Comparison of ENCODE assay signal across 1 cellular context in genomic region chr22:28977481-28977971, GRCh38.
TF ChIP-seq lines count a peak whose summit lies in the region.

No MANE protein-coding gene starts in this region.

TF ChIP-seq in HepG2, 621 proteins besides CTCF, POLR2A, EP300 and RAD21 (continued from another document):
- TF ChIP-seq ARID3A (IDR thresholded peaks at IDR 0.05; ENCODE audit: low read depth, low read length) (peak; percentile 60; the same call in 1 of the 2 replicates), ZNF574 (CRISPR knock-in tag; IDR thresholded peaks at IDR 0.05) (no peak), ZBTB39 (CRISPR knock-in tag; IDR thresholded peaks at IDR 0.05) (no peak), NFIB (CRISPR knock-in tag; IDR thresholded peaks at IDR 0.05; ENCODE audit: borderline replicate concordance) (no peak), ESRRA (CRISPR knock-in tag; IDR thresholded peaks at IDR 0.05; ENCODE audit: low read depth) (no peak), NFKBIZ (CRISPR knock-in tag; IDR thresholded peaks at IDR 0.05) (no peak), ZNF260 (CRISPR knock-in tag; IDR thresholded peaks at IDR 0.05; ENCODE audit: borderline replicate concordance, low read depth) (no peak), MIXL1 (CRISPR knock-in tag; IDR thresholded peaks at IDR 0.05) (peak; percentile 20; the same call in 1 of the 2 replicates), TERF1 (CRISPR knock-in tag; IDR thresholded peaks at IDR 0.05) (no peak), ZSCAN5A (CRISPR knock-in tag; IDR thresholded peaks at IDR 0.05; ENCODE audit: borderline replicate concordance) (no peak), ARID4A (CRISPR knock-in tag; IDR thresholded peaks at IDR 0.05; ENCODE audit: borderline replicate concordance) (no peak), SMAD3 (CRISPR knock-in tag; IDR thresholded peaks at IDR 0.05) (0 out of 2 replicates have a peak, but pooled peaks have one; percentile 38), DR1 (CRISPR knock-in tag; IDR thresholded peaks at IDR 0.05) (no peak), MTA3 (CRISPR knock-in tag; IDR thresholded peaks at IDR 0.05) (no peak), HNF4G (IDR thresholded peaks at IDR 0.05; ENCODE audit: borderline replicate concordance, low read depth, low read length) (0 out of 2 replicates have a peak, but pooled peaks have one; percentile 12), HNF4G (CRISPR knock-in tag; IDR thresholded peaks at IDR 0.05; ENCODE audit: borderline replicate concordance, low read depth) (no peak), ZNF503 (CRISPR knock-in tag; IDR thresholded peaks at IDR 0.05) (peak; percentile 74; the same call in 1 of the 2 replicates), MYPOP (CRISPR knock-in tag; IDR thresholded peaks at IDR 0.05) (no peak; the same call in 1 of the 2 replicates), BCL6 (CRISPR knock-in tag; IDR thresholded peaks at IDR 0.05) (peak; percentile 96), ASH2L (IDR thresholded peaks at IDR 0.05; ENCODE audit: insufficient read length, low read depth, low read length) (peak; percentile 44), ZNF512B (CRISPR knock-in tag; IDR thresholded peaks at IDR 0.05; ENCODE audit: borderline replicate concordance) (no peak), SOX13 (IDR thresholded peaks at IDR 0.05) (no peak), SOX13 (CRISPR knock-in tag; conservative IDR thresholded peaks at IDR 0.05 in 1 of 2, IDR thresholded peaks at IDR 0.05 in 1 of 2) (peak in 1 of 2 experiments; percentile 86; a peak in 2 of 4 replicates), GATAD2A (CRISPR knock-in tag; IDR thresholded peaks at IDR 0.05) (peak; percentile 51), MED1 (CRISPR knock-in tag; IDR thresholded peaks at IDR 0.05) (peak; percentile 79), THYN1 (CRISPR knock-in tag; IDR thresholded peaks at IDR 0.05; ENCODE audit: borderline replicate concordance, low read depth) (no peak), IKZF4 (CRISPR knock-in tag; IDR thresholded peaks at IDR 0.05; ENCODE audit: borderline replicate concordance, low read depth, not compliant biosample characterization) (no peak), NFIC (IDR thresholded peaks at IDR 0.05; ENCODE audit: low read length) (0 out of 2 replicates have a peak, but pooled peaks have one; percentile 15), ZNF256 (CRISPR knock-in tag; conservative IDR thresholded peaks at IDR 0.05) (no peak), ZKSCAN8 (CRISPR knock-in tag; IDR thresholded peaks at IDR 0.05; ENCODE audit: borderline replicate concordance) (peak; percentile 70; the same call in 1 of the 2 replicates), MIER2 (CRISPR knock-in tag; IDR thresholded peaks at IDR 0.05) (no peak), HMGXB4 (CRISPR knock-in tag; IDR thresholded peaks at IDR 0.05; ENCODE audit: borderline replicate concordance in 1 of 2, low read depth in 1 of 2) (peak in 1 of 2 experiments; percentile 55; a peak in 1 of 4 replicates), ZNF720 (CRISPR knock-in tag; IDR thresholded peaks at IDR 0.05) (no peak)
